Comparison of ENCODE assay signal across 1 cellular context in the genomic region with DNA sequence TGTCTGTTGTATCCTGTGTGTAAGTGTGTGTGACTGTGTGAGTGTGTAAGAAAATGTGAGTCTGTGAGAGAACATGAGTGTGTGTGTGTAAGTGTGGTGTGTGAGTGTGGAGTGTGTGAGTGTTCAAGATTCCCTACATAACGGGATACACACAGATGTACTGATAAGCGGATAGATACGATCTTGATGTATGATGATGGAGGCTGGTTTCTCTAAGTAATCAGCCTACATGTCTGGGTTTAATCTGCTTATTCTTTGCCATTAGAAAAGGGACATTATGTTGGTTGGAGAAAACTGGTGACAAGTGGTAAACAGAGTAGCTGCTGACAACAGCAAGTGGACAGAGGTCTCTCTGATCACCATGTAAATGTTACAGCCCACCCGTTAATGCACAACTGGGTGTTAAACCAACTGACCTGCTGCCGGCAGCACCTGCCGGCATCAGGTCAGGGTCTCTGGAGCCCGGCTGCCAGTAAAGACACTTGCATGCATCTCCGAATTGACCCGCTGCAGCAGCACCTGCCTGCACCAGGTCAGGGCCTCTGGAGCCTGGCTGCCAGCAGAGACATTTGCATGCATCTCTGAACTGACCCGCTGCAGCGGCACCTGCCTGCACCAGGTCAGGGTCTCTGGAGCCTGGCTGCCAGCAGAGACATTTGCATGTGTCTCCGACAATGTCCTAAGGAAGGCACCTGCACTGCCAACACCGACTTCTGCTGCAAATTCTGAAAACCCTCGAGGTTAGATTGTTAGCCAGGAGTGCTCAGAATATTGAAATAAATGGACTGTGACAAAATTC.
TF ChIP-seq lines count a peak whose summit lies in the region.

No MANE protein-coding gene starts in this region.

TF ChIP-seq in IMR-90, 13 proteins besides CTCF, POLR2A, EP300 and RAD21:
- TF ChIP-seq FOS (IDR thresholded peaks at IDR 0.05; ENCODE audit: low read depth, low read length): no peak
- TF ChIP-seq CEBPB (IDR thresholded peaks at IDR 0.05; ENCODE audit: low read depth, low read length): no peak
- TF ChIP-seq SMC3 (IDR thresholded peaks at IDR 0.05; ENCODE audit: low read depth, low read length): no peak
- TF ChIP-seq MXI1 (IDR thresholded peaks at IDR 0.05; ENCODE audit: borderline replicate concordance, low read depth, low read length): no peak
- no peak for TF ChIP-seq BHLHE40 (IDR thresholded peaks at IDR 0.05; ENCODE audit: low read depth, low read length)
- no peak for TF ChIP-seq RFX5 (IDR thresholded peaks at IDR 0.05; ENCODE audit: low read depth, low read length)
- no peak for TF ChIP-seq CHD1 (IDR thresholded peaks at IDR 0.05; ENCODE audit: low read depth, low read length)
- no peak for TF ChIP-seq MAZ (IDR thresholded peaks at IDR 0.05; ENCODE audit: borderline replicate concordance, low read depth, low read length)
TF ChIP-seq in IMR-90: peak in this region for 0.
